In the genomic region with DNA sequence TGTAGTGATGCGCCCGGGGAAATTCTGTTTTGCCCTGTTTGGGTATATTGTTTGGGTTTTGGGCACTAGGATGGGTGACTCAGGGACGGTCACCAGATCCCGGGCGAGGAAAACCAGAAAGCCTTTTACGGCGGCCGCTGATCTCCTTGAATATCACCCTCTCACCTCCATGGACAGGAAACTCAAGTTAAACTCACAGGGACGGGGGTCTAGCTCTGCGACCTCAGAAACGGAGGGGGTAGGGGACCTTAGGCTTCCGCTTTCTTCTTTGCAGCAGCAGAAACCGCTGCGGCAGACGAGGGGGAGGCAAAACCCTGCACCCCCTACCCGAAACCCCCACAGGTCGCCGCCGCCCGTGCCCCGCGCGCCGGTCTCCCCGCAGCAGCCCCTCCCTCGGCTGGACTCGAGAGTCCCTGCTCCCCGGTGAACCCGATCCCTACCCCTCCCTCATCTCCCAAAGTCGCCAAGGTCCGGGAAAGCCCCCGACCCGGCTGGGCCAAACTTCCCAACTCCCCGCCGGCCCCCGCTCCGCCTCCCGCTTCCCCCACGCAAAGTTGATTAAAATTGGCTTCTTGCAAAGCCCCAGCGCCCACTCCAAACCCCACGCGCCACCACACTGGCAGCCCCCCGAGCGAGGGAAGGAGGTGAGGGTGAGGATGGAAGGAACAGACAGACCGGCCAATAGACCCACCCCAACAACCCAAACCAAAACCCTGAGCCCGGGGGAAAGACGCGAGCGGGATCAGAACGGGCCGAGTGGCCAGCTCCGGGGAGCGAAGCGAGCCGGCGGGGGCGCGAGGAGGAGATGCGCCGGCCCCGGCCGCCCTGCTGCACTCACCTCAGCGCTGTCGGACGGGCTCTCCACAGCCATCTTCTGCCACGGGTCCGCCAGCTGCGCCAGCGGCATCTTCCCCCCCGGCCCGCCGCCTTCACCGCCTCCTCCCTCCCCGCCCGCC, we compare ENCODE assay signal across 8 cellular contexts. TPM values are rescaled to one million over a fixed set of nuclear protein-coding genes. Genes with fewer than 3 reads are reported as not detected.
A peak's percentile ranks its signal among the peaks of the same experiment; 100 is the strongest.
DNase-seq lines count a peak whose midpoint lies in the region; ATAC-seq, FAIRE-seq and TF ChIP-seq lines count a peak whose summit lies in the region.

No MANE protein-coding gene starts in this region.

- no peak for TF ChIP-seq POLR2A in K562 (conservative IDR thresholded peaks at IDR 0.05)

- CTCF ChIA-PET in K562 (lab: Yijun Ruan, JAX; ENCODE audit: low intra/inter-chr PET ratio): no interaction called here

- no peaks in the 10 kb centered on the region for H3K9me1 ChIP-seq in K562 (ENCODE audit: control insufficient read depth, insufficient read depth, low read length)

- TF ChIP-seq CTCF in K562 (IDR thresholded peaks at IDR 0.05 in 2 of 3, conservative IDR thresholded peaks at IDR 0.05 in 1 of 3; ENCODE audit: insufficient read depth in 2 of 3, low read depth in 1 of 3, low read length in 3 of 3): no peak

- H3K4me1 ChIP-seq in K562 (replicated peaks in 1 of 2; ENCODE audit: control insufficient read depth in 2 of 2, insufficient read depth in 2 of 2, low read length in 2 of 2) (peaks cover 14 to 23% of the 10 kb centered on the region in 2 experiments), iPS-20b (ENCODE audit: insufficient read depth, low read length) (peaks cover 6% of the 10 kb centered on the region; the same call in 1 of the 2 replicates)

- intact Hi-C loops in K562 (cut with micrococcal nuclease): loop anchor here (2.0 to 10.0 kb wide), 3 partner anchors 44 to 125 kb away; a partner anchor contains a TSS

- FAIRE-seq in K562 (lab: Jason Lieb, UNC): no peak
- no peak for FAIRE-seq in GM19239 (lab: Jason Lieb, UNC)

- POLR2A ChIA-PET in K562 (lab: Yijun Ruan, JAX): interaction anchor here (1.1 to 1.2 kb wide), 3 partner anchors 8 to 125 kb away, joined by 3 to 4 read pairs (median 4); a partner anchor contains a TSS

- H3K79me2 ChIP-seq in K562 (ENCODE audit: control insufficient read depth, insufficient read depth, low read length): peaks cover 54% of the 10 kb centered on the region

- H3K27me3 ChIP-seq in K562 (ENCODE audit: control insufficient read depth in 2 of 2, insufficient read depth in 2 of 2, low read length in 2 of 2) (no peaks in the 10 kb centered on the region), iPS-20b (ENCODE audit: insufficient read depth, low read length) (peaks cover 44% of the 10 kb centered on the region)

- WGBS in K562 (ENCODE audit: insufficient coverage, low coverage, missing lambda C conversion rate): 0% methylated on average over 14 of the region's 75 CpGs

- H3K9me3 ChIP-seq in K562 (replicated peaks; ENCODE audit: control insufficient read depth, insufficient read depth, low read depth, low read length) (no peaks in the 10 kb centered on the region), iPS-20b (ENCODE audit: insufficient read depth, low read depth, low read length) (no peaks in the 10 kb centered on the region)

- no peaks in the 10 kb centered on the region for H4K20me1 ChIP-seq in K562 (replicated peaks; ENCODE audit: control insufficient read depth, insufficient read depth, low read length)

- in situ Hi-C loops in K562 (cut with MboI): no loop called here

- peak overlapping the region; percentile 90 for H3K4me3 ChIP-seq in K562
- H3K4me3 ChIP-seq in iPS-20b (ENCODE audit: low read length): peak overlapping the region; percentile 80

- peak overlapping the region; percentile 90 for H3K4me2 ChIP-seq in K562 (ENCODE audit: insufficient read depth, low read length)

- peaks cover 4% of the 10 kb centered on the region; the same call in 1 of the 3 replicates for H3K36me3 ChIP-seq in K562 (ENCODE audit: control insufficient read depth, insufficient read depth, low read length)
- no peaks in the 10 kb centered on the region for H3K36me3 ChIP-seq in iPS-20b (ENCODE audit: insufficient read depth, low read depth, low read length)

- peak overlapping the region; percentile 84 to 95 for H3K9ac ChIP-seq in K562 (ENCODE audit: insufficient read depth in 1 of 2, low read depth in 2 of 2, low read length in 2 of 2)
- peak overlapping the region; percentile 78; the same call in 1 of the 2 replicates for H3K9ac ChIP-seq in iPS-20b (ENCODE audit: low read depth, low read length)

- peak overlapping the region; percentile 62; the same call in 1 of the 2 replicates for H2AFZ ChIP-seq in K562 (ENCODE audit: low read depth, low read length)

- BruUV-seq in K562 (replicated peaks; lab: Mats Ljungman, UMichigan): TSS peak; percentile 97

- DNase-seq in NK-92 treated with Interleukin-12 subunit alpha and Interleukin-12 subunit beta, amount 100 ng/mL, for 24 hours (lab: John Stamatoyannopoulos, UW): peak; percentile 19
- DNase-seq in NK-92 (lab: John Stamatoyannopoulos, UW; ENCODE audit: unreplicated experiment) (no peak), SW480 (ENCODE audit: low spot score) (peak; percentile 30), K562 (ENCODE audit: extremely low read depth in 1 of 4, low spot score in 3 of 4) (peak; percentile 15 to 27 (median 19)), GM19239 (ENCODE audit: insufficient read length, low spot score) (no peak)
- DNase-seq in stimulated activated CD4-positive, alpha-beta T cell treated with anti-CD3 and anti-CD28 coated beads, Interleukin-15, amount 100 ng/mL, for 24 hours: peak; percentile 34

- H3K27ac ChIP-seq in K562 (ENCODE audit: extremely low read depth, low read depth, low read length) (peak overlapping the region; percentile 93), iPS-20b (ENCODE audit: low read length) (no peak overlapping the region)

- no peak for TF ChIP-seq RAD21 in K562 (CRISPR knock-in tag; conservative IDR thresholded peaks at IDR 0.05 in 1 of 2, IDR thresholded peaks at IDR 0.05 in 1 of 2)

- no peak for TF ChIP-seq EP300 in K562 (IDR thresholded peaks at IDR 0.05; ENCODE audit: low read length)

- ATAC-seq in HG03045 (IDR thresholded peaks at IDR 0.05; ENCODE audit: unreplicated experiment): peak; percentile 13
- peak; percentile 39 for ATAC-seq in K562

TF ChIP-seq in K562, 482 proteins besides CTCF, POLR2A, EP300 and RAD21 (continues in another document):
- TF ChIP-seq, protein P1, sequence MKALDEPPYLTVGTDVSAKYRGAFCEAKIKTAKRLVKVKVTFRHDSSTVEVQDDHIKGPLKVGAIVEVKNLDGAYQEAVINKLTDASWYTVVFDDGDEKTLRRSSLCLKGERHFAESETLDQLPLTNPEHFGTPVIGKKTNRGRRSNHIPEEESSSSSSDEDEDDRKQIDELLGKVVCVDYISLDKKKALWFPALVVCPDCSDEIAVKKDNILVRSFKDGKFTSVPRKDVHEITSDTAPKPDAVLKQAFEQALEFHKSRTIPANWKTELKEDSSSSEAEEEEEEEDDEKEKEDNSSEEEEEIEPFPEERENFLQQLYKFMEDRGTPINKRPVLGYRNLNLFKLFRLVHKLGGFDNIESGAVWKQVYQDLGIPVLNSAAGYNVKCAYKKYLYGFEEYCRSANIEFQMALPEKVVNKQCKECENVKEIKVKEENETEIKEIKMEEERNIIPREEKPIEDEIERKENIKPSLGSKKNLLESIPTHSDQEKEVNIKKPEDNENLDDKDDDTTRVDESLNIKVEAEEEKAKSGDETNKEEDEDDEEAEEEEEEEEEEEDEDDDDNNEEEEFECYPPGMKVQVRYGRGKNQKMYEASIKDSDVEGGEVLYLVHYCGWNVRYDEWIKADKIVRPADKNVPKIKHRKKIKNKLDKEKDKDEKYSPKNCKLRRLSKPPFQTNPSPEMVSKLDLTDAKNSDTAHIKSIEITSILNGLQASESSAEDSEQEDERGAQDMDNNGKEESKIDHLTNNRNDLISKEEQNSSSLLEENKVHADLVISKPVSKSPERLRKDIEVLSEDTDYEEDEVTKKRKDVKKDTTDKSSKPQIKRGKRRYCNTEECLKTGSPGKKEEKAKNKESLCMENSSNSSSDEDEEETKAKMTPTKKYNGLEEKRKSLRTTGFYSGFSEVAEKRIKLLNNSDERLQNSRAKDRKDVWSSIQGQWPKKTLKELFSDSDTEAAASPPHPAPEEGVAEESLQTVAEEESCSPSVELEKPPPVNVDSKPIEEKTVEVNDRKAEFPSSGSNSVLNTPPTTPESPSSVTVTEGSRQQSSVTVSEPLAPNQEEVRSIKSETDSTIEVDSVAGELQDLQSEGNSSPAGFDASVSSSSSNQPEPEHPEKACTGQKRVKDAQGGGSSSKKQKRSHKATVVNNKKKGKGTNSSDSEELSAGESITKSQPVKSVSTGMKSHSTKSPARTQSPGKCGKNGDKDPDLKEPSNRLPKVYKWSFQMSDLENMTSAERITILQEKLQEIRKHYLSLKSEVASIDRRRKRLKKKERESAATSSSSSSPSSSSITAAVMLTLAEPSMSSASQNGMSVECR (CRISPR knock-in tag; IDR thresholded peaks at IDR 0.05): no peak

RNA-seq across cellular contexts. Expression of a gene that starts 0.7 kb away (rescaled TPM):
- total RNA-seq in K562 (2011; cell fraction: chromatin; rRNA removed; ENCODE audit: low replicate concordance): 14.9 and 51.4 TPM in 2 replicates
- 6.5 and 9.7 TPM in 2 replicates for total RNA-seq in K562 (2011; cell fraction: nucleolus; rRNA removed)
- total RNA-seq in K562 (2011; cell fraction: nucleoplasm; rRNA removed): 19.4 and 38.2 TPM in 2 replicates
- total RNA-seq in K562 (2014; rRNA removed) (22.0 and 22.9 TPM in 2 replicates), K562 (2014; rRNA removed; fragmentation: Illumina TruSeq; extraction: Trizol) (48.8 and 59.8 TPM in 2 replicates), K562 (2015; rRNA removed; fragmentation: Illumina TruSeq; extraction: Trizol) (33.3 and 37.4 TPM in 2 replicates), K562 (2021) (42.6 and 45.2 TPM in 2 replicates)
- polyA plus RNA-seq in K562 (2011; rRNA removed) (39.0 and 61.9 TPM in 2 replicates), K562 (2014; fragmentation: Illumina TruSeq; extraction: Trizol) (39.9 and 40.3 TPM in 2 replicates), K562 (2014; fragmentation: Nextera tagmentation; extraction: Ambion mirVana) (10 to 100 TPM; 10.9 to 21.9 TPM), K562 (2014; rRNA removed) (26.6 and 27.1 TPM in 2 replicates)
- polyA plus RNA-seq in K562 (2011; cell fraction: cytosol; rRNA removed): 20.5 and 23.2 TPM in 2 replicates
- 16.6 TPM in 2 replicates for polyA plus RNA-seq in K562 (2011; cell fraction: nucleus; rRNA removed)
- 28.0 and 29.8 TPM in 2 replicates for polyA plus RNA-seq in K562 (2012)
- 70.3 and 106 TPM in 2 replicates for polyA minus RNA-seq in K562 (2011; rRNA and poly(A)+ RNA removed)
- 38.7 and 52.2 TPM in 2 replicates for polyA minus RNA-seq in K562 (2011; cell fraction: cytosol; rRNA and poly(A)+ RNA removed)
- polyA minus RNA-seq in K562 (2011; cell fraction: nucleus; rRNA and poly(A)+ RNA removed): 8.2 and 13.3 TPM in 2 replicates

Comparison
In these comparisons a context has a peak if more than half of its experiments do, and no peak if none do; other contexts are left out.
1. DNase-seq: peak in NK-92 treated with Interleukin-12 subunit alpha and Interleukin-12 subunit beta, amount 100 ng/mL, for 24 hours (single experiment), SW480 (single experiment), K562 (4 of 4) and stimulated activated CD4-positive, alpha-beta T cell treated with anti-CD3 and anti-CD28 coated beads, Interleukin-15, amount 100 ng/mL, for 24 hours (single experiment); none in NK-92 (single experiment) and GM19239 (single experiment).